ENCODE assay signal across 10 cellular contexts in the genomic region with DNA sequence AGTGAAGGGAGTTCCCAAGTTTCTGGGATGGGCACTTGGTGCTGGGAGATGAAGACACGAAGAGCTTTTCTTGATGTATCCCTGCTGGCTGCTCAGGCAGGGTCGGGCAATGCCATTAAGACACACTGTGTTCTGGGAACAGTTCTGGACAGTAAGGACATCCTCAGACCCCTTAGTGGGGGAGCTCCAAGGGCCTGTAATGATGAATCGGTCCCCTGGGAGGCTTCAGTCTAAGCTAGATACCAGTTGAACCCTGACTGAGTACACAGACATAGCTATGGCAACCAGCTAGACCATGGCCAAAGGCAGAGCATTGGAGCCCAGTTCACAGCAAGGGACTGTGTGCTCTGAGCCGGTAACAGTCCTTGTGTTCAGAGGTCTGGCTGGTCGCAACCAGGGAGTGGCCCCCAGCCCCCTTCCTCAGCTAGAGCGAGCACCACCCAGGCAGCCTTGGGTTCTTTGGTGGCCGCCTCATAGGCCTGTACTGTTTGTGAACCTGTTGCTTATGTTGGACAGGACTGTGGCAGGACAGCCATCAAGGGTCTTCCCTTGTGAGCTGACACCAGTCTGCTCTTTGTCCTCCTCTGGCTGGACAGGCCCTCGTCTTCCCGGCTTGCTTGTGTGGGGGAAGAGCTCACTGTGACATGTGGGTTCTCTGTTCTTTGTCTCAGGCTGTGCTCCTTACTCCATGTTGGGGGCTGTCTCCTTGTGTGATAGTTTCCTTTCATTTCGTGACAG. TPM values are rescaled to one million over a fixed set of nuclear protein-coding genes. Genes with fewer than 3 reads are reported as not detected.
A peak's percentile ranks its signal among the peaks of the same experiment; 100 is the strongest.
DNase-seq lines count a peak whose midpoint lies in the region; ATAC-seq and TF ChIP-seq lines count a peak whose summit lies in the region.
"Had no signal": no experiment of that assay in that cellular context is flagged by ENCODE, and none has a peak within 500 bp of the region (broad histone marks: within the 10 kb centered on the region; RNA-seq: fewer than 3 reads in every experiment).

No MANE protein-coding gene starts in this region.

- no peaks in the 10 kb centered on the region for H4K20me1 ChIP-seq in H9 (ENCODE audit: control insufficient read depth, insufficient read depth, insufficient read length)

- no peak overlapping the region for H2BK120ac ChIP-seq in H9 (ENCODE audit: low read depth, low read length, poor library complexity, severe bottlenecking)

- no peaks in the 10 kb centered on the region for H3K23me2 ChIP-seq in H9 (ENCODE audit: insufficient read length, low read depth, low read length, poor library complexity, severe bottlenecking)

- peaks cover 24 to 28% of the 10 kb centered on the region in 2 experiments for H3K4me1 Mint-ChIP-seq in H9
- H3K4me1 Mint-ChIP-seq in activated T-helper 1 cell treated with anti-CD3 and anti-CD28 coated beads, Interleukin-12 subunit alpha, Interleukin-12 subunit beta, Interleukin-2, Interleukin-4 antibody, amounts not matched to agents 30 ng/mL and 10 ng/mL and 1 ng/mL, durations not matched to agents 14 hours and 24 hours and 36 hours (ENCODE audit: low read depth): peaks cover 40% of the 10 kb centered on the region

- no peak overlapping the region for H2BK20ac ChIP-seq in H9 (ENCODE audit: low read depth, low read length, poor library complexity, severe bottlenecking)

- H3K27me3 ChIP-seq in H9 (ENCODE audit: insufficient read depth, low read length): no peaks in the 10 kb centered on the region

- WGBS in H9 (ENCODE audit: extremely low coverage, insufficient read length, low lambda C conversion rate): no CpG with 5 or more reads among the region's 10 CpGs

- peaks cover 5 to 8% of the 10 kb centered on the region in 2 experiments for H3K9me3 Mint-ChIP-seq in H9
- H3K9me3 Mint-ChIP-seq in activated T-helper 1 cell treated with anti-CD3 and anti-CD28 coated beads, Interleukin-12 subunit alpha, Interleukin-12 subunit beta, Interleukin-2, Interleukin-4 antibody, amounts not matched to agents 30 ng/mL and 10 ng/mL and 1 ng/mL, durations not matched to agents 14 hours and 24 hours and 36 hours: no peaks in the 10 kb centered on the region

- no peak overlapping the region for H2BK5ac ChIP-seq in H9 (ENCODE audit: insufficient read length, low read length)

- H3K4ac ChIP-seq in H9 (ENCODE audit: low read depth, low read length): no peak overlapping the region

- no peak overlapping the region for H3K56ac ChIP-seq in H9 (ENCODE audit: insufficient read length, low read depth, low read length)

- H2AK5ac ChIP-seq in H9 (ENCODE audit: insufficient read length, low read length): no peak overlapping the region

- H3K23ac ChIP-seq in H9 (ENCODE audit: insufficient read length, low read depth, low read length): no peak overlapping the region

- no peak overlapping the region for H3K4me3 ChIP-seq in skin epidermis
- H3K4me3 ChIP-seq: SK-N-MC had no signal

- intact Hi-C loops in activated T-helper 1 cell treated with anti-CD3 and anti-CD28 coated beads, Interleukin-12 subunit alpha, Interleukin-12 subunit beta, Interleukin-2, Interleukin-4 antibody, amounts not matched to agents 30 ng/mL and 10 ng/mL and 1 ng/mL, durations not matched to agents 14 hours and 24 hours and 36 hours (cut with micrococcal nuclease): no loop called here

- H2BK12ac ChIP-seq in H9 (ENCODE audit: insufficient read length, low read depth, low read length): no peak overlapping the region

- no peak overlapping the region for H3T11ph ChIP-seq in H9 (ENCODE audit: low read length)

- no peak overlapping the region for H3K18ac ChIP-seq in H9 (ENCODE audit: insufficient read length, low read depth, low read length)

- H3K27ac Mint-ChIP-seq in H9: peak overlapping the region; percentile 69 to 88 (median 72); a peak in 6 of 7 replicates
- H3K27ac Mint-ChIP-seq in activated T-helper 1 cell treated with anti-CD3 and anti-CD28 coated beads, Interleukin-12 subunit alpha, Interleukin-12 subunit beta, Interleukin-2, Interleukin-4 antibody, amounts not matched to agents 30 ng/mL and 10 ng/mL and 1 ng/mL, durations not matched to agents 14 hours and 24 hours and 36 hours: peak overlapping the region; percentile 71

- H3K36me3 Mint-ChIP-seq in H9 (ENCODE audit: insufficient read depth in 1 of 3, low read depth in 3 of 3): peaks cover 10 to 24% (median 24%) of the 10 kb centered on the region in 3 experiments
- H3K36me3 Mint-ChIP-seq in activated T-helper 1 cell treated with anti-CD3 and anti-CD28 coated beads, Interleukin-12 subunit alpha, Interleukin-12 subunit beta, Interleukin-2, Interleukin-4 antibody, amounts not matched to agents 30 ng/mL and 10 ng/mL and 1 ng/mL, durations not matched to agents 14 hours and 24 hours and 36 hours (ENCODE audit: low read depth): peaks cover 11% of the 10 kb centered on the region

- no peak overlapping the region for H4K8ac ChIP-seq in H9 (replicated peaks; ENCODE audit: insufficient read length, low read depth, low read length)

- no peak overlapping the region for H4K91ac ChIP-seq in H9 (ENCODE audit: insufficient read length, low read depth, low read length)

- peaks cover 10% of the 10 kb centered on the region for H3K79me1 ChIP-seq in H9 (ENCODE audit: insufficient read depth, low read depth, low read length, poor library complexity, severe bottlenecking)

- no peak for ATAC-seq in GM21515 (IDR thresholded peaks at IDR 0.05; ENCODE audit: unreplicated experiment)
- ATAC-seq in GM18517 (IDR thresholded peaks at IDR 0.05; ENCODE audit: unreplicated experiment): no peak

- H3K9me3 ChIP-seq in H9 (ENCODE audit: control insufficient read depth, low read depth, low read length): no peaks in the 10 kb centered on the region

- H3K27me3 Mint-ChIP-seq in H9 (ENCODE audit: low read depth): no peaks in the 10 kb centered on the region
- H3K27me3 Mint-ChIP-seq in activated T-helper 1 cell treated with anti-CD3 and anti-CD28 coated beads, Interleukin-12 subunit alpha, Interleukin-12 subunit beta, Interleukin-2, Interleukin-4 antibody, amounts not matched to agents 30 ng/mL and 10 ng/mL and 1 ng/mL, durations not matched to agents 14 hours and 24 hours and 36 hours (ENCODE audit: insufficient read depth): no peaks in the 10 kb centered on the region

- DNase-seq in H9: no peak
- no peak for DNase-seq in activated T-helper 1 cell treated with anti-CD3 and anti-CD28 coated beads, Interleukin-12 subunit alpha, Interleukin-12 subunit beta, Interleukin-2, Interleukin-4 antibody, amounts not matched to agents 30 ng/mL and 10 ng/mL and 1 ng/mL, durations not matched to agents 14 hours and 24 hours and 36 hours (ENCODE audit: low spot score)
- peak; percentile 4 for DNase-seq in iPS-NIHi11 (ENCODE audit: low spot score)
- DNase-seq in NCI-H526 (lab: John Stamatoyannopoulos, UW): no peak
- no peak for DNase-seq in NCI-H82 (lab: John Stamatoyannopoulos, UW)
- DNase-seq: Karpas-422 had no signal

- no peak for TF ChIP-seq CTCF in H9 (conservative IDR thresholded peaks at IDR 0.05)

- no peak overlapping the region for H3K9ac ChIP-seq in H9 (ENCODE audit: extremely low read depth, insufficient read length, low read length)

- H2BK15ac ChIP-seq in H9 (ENCODE audit: low read depth, low read length): no peak overlapping the region

- H3K14ac ChIP-seq in H9 (ENCODE audit: insufficient read depth, low read length): no peak overlapping the region

- H3K4me2 ChIP-seq in H9 (ENCODE audit: insufficient read depth, insufficient read length, low read length): no peak overlapping the region

- no peaks in the 10 kb centered on the region; the same call in 1 of the 2 replicates for H3K79me2 ChIP-seq in H9 (ENCODE audit: insufficient read depth, low read length)

- no peak overlapping the region for H3K4me3 Mint-ChIP-seq in H9
- no peak overlapping the region for H3K4me3 Mint-ChIP-seq in activated T-helper 1 cell treated with anti-CD3 and anti-CD28 coated beads, Interleukin-12 subunit alpha, Interleukin-12 subunit beta, Interleukin-2, Interleukin-4 antibody, amounts not matched to agents 30 ng/mL and 10 ng/mL and 1 ng/mL, durations not matched to agents 14 hours and 24 hours and 36 hours

- H3K27ac ChIP-seq in H9 (ENCODE audit: insufficient read length, low read depth, low read length) (no peak overlapping the region), skin epidermis (peak overlapping the region in 20 of 21 experiments; percentile 20 to 91 (median 80))
- H3K27ac ChIP-seq: SK-N-MC had no signal

- H3K4me1 ChIP-seq in H9 (ENCODE audit: insufficient read depth, low read length): no peaks in the 10 kb centered on the region; the same call in 1 of the 2 replicates

- no peak overlapping the region for H2AFZ ChIP-seq in H9 (ENCODE audit: low read length)

- no peak overlapping the region for H4K5ac ChIP-seq in H9 (ENCODE audit: insufficient read length, low read depth, low read length)

RNA-seq across cellular contexts. Expression of a gene that starts 25.0 kb away (rescaled TPM):
- 46.0 and 47.4 TPM in 2 replicates for total RNA-seq in H9 (2021)
- total RNA-seq in activated T-helper 1 cell treated with anti-CD3 and anti-CD28 coated beads, Interleukin-12 subunit alpha, Interleukin-12 subunit beta, Interleukin-2, Interleukin-4 antibody, amounts not matched to agents 30 ng/mL and 10 ng/mL and 1 ng/mL, durations not matched to agents 14 hours and 24 hours and 36 hours: 103 and 110 TPM in 2 replicates

RNA-seq across cellular contexts. Expression of a gene that starts 36.8 kb away (rescaled TPM):
- total RNA-seq in H9 (2021): 11.9 and 12.7 TPM in 2 replicates
- 18.8 and 21.9 TPM in 2 replicates for total RNA-seq in activated T-helper 1 cell treated with anti-CD3 and anti-CD28 coated beads, Interleukin-12 subunit alpha, Interleukin-12 subunit beta, Interleukin-2, Interleukin-4 antibody, amounts not matched to agents 30 ng/mL and 10 ng/mL and 1 ng/mL, durations not matched to agents 14 hours and 24 hours and 36 hours
